In the genomic region with DNA sequence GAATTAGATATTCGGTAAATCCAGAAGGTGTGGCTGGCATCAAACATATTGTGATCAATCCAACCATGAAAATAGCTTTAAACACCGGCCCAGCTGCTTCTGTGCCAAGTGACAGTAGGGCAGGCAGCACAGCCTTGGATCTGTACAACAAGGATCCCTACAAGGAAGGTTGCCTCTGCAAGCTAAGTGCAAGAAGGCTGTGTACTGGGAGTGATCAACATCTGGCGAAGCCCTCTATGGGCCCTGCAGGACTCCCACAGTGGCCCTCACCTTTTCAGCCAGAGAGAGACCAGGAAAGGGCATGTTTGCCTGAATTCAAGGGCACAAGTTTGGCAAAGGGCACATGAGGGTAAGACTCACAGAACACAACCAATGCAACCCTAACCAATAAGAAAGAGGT, we compare ENCODE assay signal across 9 cellular contexts. TPM values are rescaled to one million over a fixed set of nuclear protein-coding genes. Genes with fewer than 3 reads are reported as not detected.
"Had no signal": no experiment of that assay in that cellular context is flagged by ENCODE, and none has a peak within 500 bp of the region (broad histone marks: within the 10 kb centered on the region; RNA-seq: fewer than 3 reads in every experiment).

No MANE protein-coding gene starts in this region.

- H3K27ac ChIP-seq: GM23248, HL-60 had no signal

- H3K4me3 ChIP-seq: GM23248, K562 had no signal

- H3K27ac Mint-ChIP-seq: HFFc6 had no signal

- H3K9ac ChIP-seq: GM23248 had no signal

- H3K9me3 Mint-ChIP-seq: HFFc6 had no signal

- H2AFZ ChIP-seq: GM23248 had no signal

- ATAC-seq: K562 had no signal

- H3K4me3 Mint-ChIP-seq: HFFc6 had no signal

- DNase-seq: GM23248, H7, HCEC 1CT, HFFc6, IMR-90, KG1 had no signal

- FAIRE-seq: K562 had no signal

RNA-seq across cellular contexts. Expression of a gene that starts 9.6 kb away (rescaled TPM):
- total RNA-seq: GM23248, HFFc6, HT1080, IMR-90, K562 had no signal
- polyA plus RNA-seq: GM23248, K562 had no signal
